In genomic region chr19:49684251-49684982, GRCh38 we compare ENCODE assay signal across 9 cellular contexts. TPM values are rescaled to one million over a fixed set of nuclear protein-coding genes. Genes with fewer than 3 reads are reported as not detected.
DNase-seq lines count a peak whose midpoint lies in the region; ATAC-seq, FAIRE-seq and TF ChIP-seq lines count a peak whose summit lies in the region.
"Had no signal": no experiment of that assay in that cellular context is flagged by ENCODE, and none has a peak within 500 bp of the region (broad histone marks: within the 10 kb centered on the region; RNA-seq: fewer than 3 reads in every experiment).

No MANE protein-coding gene starts in this region.

- H3K27ac ChIP-seq in A673 (ENCODE audit: low read depth, low read length, poor library complexity, severe bottlenecking) (peak overlapping the region; percentile 10), RWPE2 (ENCODE audit: poor library complexity, severe bottlenecking) (no peak overlapping the region), gastroesophageal sphincter (no peak overlapping the region)

- H3K4me1 ChIP-seq in A673 (ENCODE audit: insufficient read depth, low read length, poor library complexity, severe bottlenecking) (peaks cover 44% of the 10 kb centered on the region), RWPE2 (ENCODE audit: insufficient read depth, poor library complexity, severe bottlenecking) (no peaks in the 10 kb centered on the region), gastroesophageal sphincter (peaks cover 0 to 34% (median 12%) of the 10 kb centered on the region in 3 donors)

- H3K36me3 ChIP-seq in A673 (ENCODE audit: insufficient read depth, low read length, poor library complexity, severe bottlenecking): peaks cover 58% of the 10 kb centered on the region
- H3K36me3 ChIP-seq in RWPE2 (ENCODE audit: low read depth): peaks cover 63% of the 10 kb centered on the region
- H3K36me3 ChIP-seq in gastroesophageal sphincter: peaks cover 0 to 79% of the 10 kb centered on the region in 2 donors

- 52 to 64% methylated on average over 3 to 15 of the region's 35 CpGs for WGBS in gastroesophageal sphincter (ENCODE audit: low coverage in 1 of 2), 2 donors

- H3K27me3 Mint-ChIP-seq in activated T-helper 17 cell treated with anti-CD3 and anti-CD28 coated beads, Interleukin-2, amount 50 U/mL, for 72 hours: no peaks in the 10 kb centered on the region

- POLR2A ChIA-PET in A673 (lab: Charles Lee; ENCODE audit: low non-redundant PET): no interaction called here

- no peak overlapping the region for H3K4me3 Mint-ChIP-seq in activated T-helper 17 cell treated with anti-CD3 and anti-CD28 coated beads, Interleukin-2, amount 50 U/mL, for 72 hours

- no peak overlapping the region for H3K27ac Mint-ChIP-seq in activated T-helper 17 cell treated with anti-CD3 and anti-CD28 coated beads, Interleukin-2, amount 50 U/mL, for 72 hours

- CTCF ChIA-PET in A673 (lab: Charles Lee): interaction anchor here (0.5 kb wide), 1 partner anchor 38 kb away, joined by 4 read pairs; no protein-coding TSS in a partner anchor

- H3K9me3 Mint-ChIP-seq in activated T-helper 17 cell treated with anti-CD3 and anti-CD28 coated beads, Interleukin-2, amount 50 U/mL, for 72 hours: no peaks in the 10 kb centered on the region

- no peaks in the 10 kb centered on the region for H3K27me3 ChIP-seq in A673 (replicated peaks; ENCODE audit: insufficient read depth, low read depth, low read length, poor library complexity)
- H3K27me3 ChIP-seq in RWPE2 (ENCODE audit: insufficient read depth, poor library complexity, severe bottlenecking): no peaks in the 10 kb centered on the region
- peaks cover 9% of the 10 kb centered on the region for H3K27me3 ChIP-seq in gastroesophageal sphincter

- BruUV-seq in A673 (replicated peaks; lab: Mats Ljungman, UMichigan): no TSS peak

- H3K36me3 Mint-ChIP-seq in activated T-helper 17 cell treated with anti-CD3 and anti-CD28 coated beads, Interleukin-2, amount 50 U/mL, for 72 hours (ENCODE audit: low read depth): peaks cover 88% of the 10 kb centered on the region

- H3K4me3 ChIP-seq in A673 (ENCODE audit: low read depth, low read length, poor library complexity, severe bottlenecking) (no peak overlapping the region), RWPE2 (ENCODE audit: severe bottlenecking) (no peak overlapping the region), gastroesophageal sphincter (no peak overlapping the region)

- H3K9me3 ChIP-seq in A673 (ENCODE audit: low read depth, low read length, poor library complexity, severe bottlenecking) (no peaks in the 10 kb centered on the region), RWPE2 (ENCODE audit: severe bottlenecking) (no peaks in the 10 kb centered on the region), gastroesophageal sphincter (no peaks in the 10 kb centered on the region)

- DNase-seq in A673 (ENCODE audit: low spot score): peak; percentile 47
- peak; percentile 58 for DNase-seq in RWPE2 (ENCODE audit: low spot score)
- no peak for DNase-seq in cerebellum (ENCODE audit: low spot score)
- no peak for DNase-seq in D721Med (ENCODE audit: insufficient read length, low spot score)

- no peak for TF ChIP-seq POLR2A in gastroesophageal sphincter (IDR thresholded peaks at IDR 0.05)

- ATAC-seq in RWPE2 (ENCODE audit: low read depth): peak; percentile 7; the same call in 1 of the 3 replicates
- ATAC-seq in gastroesophageal sphincter: no peak
- ATAC-seq in HG03571 (IDR thresholded peaks at IDR 0.05; ENCODE audit: unreplicated experiment): no peak
- ATAC-seq in activated T-helper 17 cell treated with anti-CD3 and anti-CD28 coated beads, Interleukin-2, amount 50 U/mL, for 72 hours (replicated peaks): no peak

- TF ChIP-seq CTCF in A673 (conservative IDR thresholded peaks at IDR 0.05; ENCODE audit: low read depth, low read length) (peak; percentile 63), GM12872 (IDR thresholded peaks at IDR 0.05; ENCODE audit: insufficient read depth, low read depth, low read length) (peak; percentile 79), RWPE2 (IDR thresholded peaks at IDR 0.05; ENCODE audit: poor library complexity, severe bottlenecking) (peak; percentile 61), gastroesophageal sphincter (IDR thresholded peaks at IDR 0.05) (peak in 3 of 4 experiments; percentile 16 to 32 (median 24)), D721Med (IDR thresholded peaks at IDR 0.05; ENCODE audit: insufficient read depth, missing control alignments) (no peak)

- FAIRE-seq in D721Med (lab: Jason Lieb, UNC): no peak
- FAIRE-seq: GM18507 had no signal

- intact Hi-C loops in A673 (cut with micrococcal nuclease; ENCODE audit: unreplicated experiment): no loop called here

- H3K4me1 Mint-ChIP-seq in activated T-helper 17 cell treated with anti-CD3 and anti-CD28 coated beads, Interleukin-2, amount 50 U/mL, for 72 hours: peaks cover 15% of the 10 kb centered on the region

- TF ChIP-seq EP300 in gastroesophageal sphincter (IDR thresholded peaks at IDR 0.05): no peak

RNA-seq across cellular contexts. Expression of gene ADM5, which starts 5.0 kb away (rescaled TPM):
- total RNA-seq in A673 (2021): 4.3 TPM in 2 replicates
- total RNA-seq in gastroesophageal sphincter: 1 to 10 TPM in 3 of 4 donors, not detected in 1; 1.3 to 4.1 (median 1.5) TPM
- 1 to 10 TPM; 8.5 to 8.6 TPM for total RNA-seq in activated T-helper 17 cell treated with anti-CD3 and anti-CD28 coated beads, Interleukin-2, amount 50 U/mL, for 72 hours
- total RNA-seq in cerebellum: 1.5 TPM

RNA-seq across cellular contexts. Expression of gene CPT1C, which starts 6.5 kb away (rescaled TPM):
- total RNA-seq in A673 (2021): 23.3 and 30.0 TPM in 2 replicates
- total RNA-seq in gastroesophageal sphincter: 1 to 10 TPM; 2.0 to 3.0 (median 2.6) TPM
- total RNA-seq in activated T-helper 17 cell treated with anti-CD3 and anti-CD28 coated beads, Interleukin-2, amount 50 U/mL, for 72 hours: 1 to 10 TPM in 1 of 2 donors, under 1 TPM in 1; 0.93 to 4.3 TPM
- 31.0 TPM for total RNA-seq in cerebellum

RNA-seq across cellular contexts. Expression of gene PRMT1, which starts 7.3 kb away (rescaled TPM):
- total RNA-seq in A673 (2021): 523 and 536 TPM in 2 replicates
- 100 to 1,000 TPM; 137 to 152 (median 146) TPM for total RNA-seq in gastroesophageal sphincter
- total RNA-seq in activated T-helper 17 cell treated with anti-CD3 and anti-CD28 coated beads, Interleukin-2, amount 50 U/mL, for 72 hours: 100 to 1,000 TPM; 183 to 345 TPM
- 147 TPM for total RNA-seq in cerebellum

RNA-seq across cellular contexts. Expression of gene BCL2L12, which starts 18.7 kb away (rescaled TPM):
- total RNA-seq in A673 (2021) (97.4 and 99.1 TPM in 2 replicates), gastroesophageal sphincter (1 to 10 TPM; 3.3 to 7.9 (median 6.4) TPM), cerebellum (1.2 TPM)
- total RNA-seq in activated T-helper 17 cell treated with anti-CD3 and anti-CD28 coated beads, Interleukin-2, amount 50 U/mL, for 72 hours: 10 to 100 TPM; 61.1 to 80.5 TPM

RNA-seq across cellular contexts. Expression of gene IRF3, which starts 18.8 kb away (rescaled TPM):
- total RNA-seq in A673 (2021) (81.7 and 88.0 TPM in 2 replicates), gastroesophageal sphincter (10 to 100 TPM; 29.2 to 68.6 (median 39.9) TPM), cerebellum (11.3 TPM)
- total RNA-seq in activated T-helper 17 cell treated with anti-CD3 and anti-CD28 coated beads, Interleukin-2, amount 50 U/mL, for 72 hours: 100 to 1,000 TPM; 150 to 218 TPM

Comparison
In these comparisons a context has a peak if more than half of its experiments do, and no peak if none do; other contexts are left out.
1. DNase-seq: peak in A673 (single experiment) and RWPE2 (single experiment); none in cerebellum (single experiment) and D721Med (single experiment).